ENCODE assay signal across 8 cellular contexts in the genomic region with DNA sequence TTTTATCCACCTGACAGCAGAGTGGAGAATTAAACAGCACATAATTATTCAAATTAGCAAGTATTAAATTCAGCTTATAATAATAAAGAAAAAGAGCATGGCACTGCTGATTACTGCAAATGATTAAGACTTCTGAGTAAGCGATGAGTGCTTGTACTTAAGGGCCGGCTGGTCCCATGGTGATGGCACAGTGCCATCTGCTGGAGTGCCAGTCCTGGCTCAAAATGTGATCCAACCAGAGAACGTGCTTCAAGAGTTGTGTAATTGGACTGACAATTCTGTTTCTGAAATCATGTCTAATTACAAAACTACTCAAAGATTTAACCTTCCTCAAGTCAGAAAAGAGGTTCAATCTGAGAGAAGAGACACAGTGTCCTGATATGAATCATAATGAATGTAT.
DNase-seq lines count a peak whose midpoint lies in the region; ATAC-seq and TF ChIP-seq lines count a peak whose summit lies in the region.

No MANE protein-coding gene starts in this region.

- intact Hi-C loops in vagina (cut with DNase I), result no loop called here

- no peak for ATAC-seq in activated T-cell treated with anti-CD3 and anti-CD28 coated beads, Interleukin-2, amount 50 U/mL, for 4 hours
- ATAC-seq in HG02642 (IDR thresholded peaks at IDR 0.05; ENCODE audit: poor library complexity, unreplicated experiment), result peak; percentile 67

- H3K4me1 ChIP-seq in vagina, result no peaks in the 10 kb centered on the region

- no peaks in the 10 kb centered on the region for H3K27me3 ChIP-seq in vagina

- no peak overlapping the region for H3K27ac ChIP-seq in vagina

- no peaks in the 10 kb centered on the region for H3K36me3 ChIP-seq in vagina

- H3K4me3 Mint-ChIP-seq in activated T-cell treated with anti-CD3 and anti-CD28 coated beads, Interleukin-2, amount 50 U/mL, for 4 hours, result no peak overlapping the region
- no peak overlapping the region for H3K4me3 Mint-ChIP-seq in T-helper 2 cell treated with Interferon-gamma antibody and Interleukin-4, amounts not matched to agents 5 μg/mL and 100 μg/mL, for 36 hours

- H3K27me3 Mint-ChIP-seq in activated T-cell treated with anti-CD3 and anti-CD28 coated beads, Interleukin-2, amount 50 U/mL, for 4 hours (ENCODE audit: low read depth), result no peaks in the 10 kb centered on the region
- no peaks in the 10 kb centered on the region for H3K27me3 Mint-ChIP-seq in T-helper 2 cell treated with Interferon-gamma antibody and Interleukin-4, amounts not matched to agents 5 μg/mL and 100 μg/mL, for 36 hours (ENCODE audit: low read depth)

- TF ChIP-seq CTCF in fibroblast of villous mesenchyme (IDR thresholded peaks at IDR 0.05; ENCODE audit: insufficient read depth, low read depth, low read length) (peak; percentile 50), vagina (IDR thresholded peaks at IDR 0.05) (no peak)

- H3K4me1 Mint-ChIP-seq in activated T-cell treated with anti-CD3 and anti-CD28 coated beads, Interleukin-2, amount 50 U/mL, for 4 hours (ENCODE audit: low read depth), result no peaks in the 10 kb centered on the region
- no peaks in the 10 kb centered on the region for H3K4me1 Mint-ChIP-seq in T-helper 2 cell treated with Interferon-gamma antibody and Interleukin-4, amounts not matched to agents 5 μg/mL and 100 μg/mL, for 36 hours (ENCODE audit: low read depth)

- DNase-seq in activated T-cell treated with anti-CD3 and anti-CD28 coated beads for 48 hours (ENCODE audit: low read depth) (peak; percentile 13), NCI-H1436 (lab: John Stamatoyannopoulos, UW) (peak; percentile 59), fibroblast of villous mesenchyme (ENCODE audit: low read depth) (peak; percentile 62), skeletal muscle cell (ENCODE audit: low read depth) (peak; percentile 36), vagina (ENCODE audit: extremely low spot score in 2 of 2) (no peak)
- DNase-seq in activated T-cell treated with anti-CD3 and anti-CD28 coated beads, Interleukin-2, amount 50 U/mL, for 4 hours, result no peak
- peak; percentile 6 for DNase-seq in T-helper 2 cell treated with Interferon-gamma antibody and Interleukin-4, amounts not matched to agents 5 μg/mL and 100 μg/mL, for 36 hours (ENCODE audit: low spot score)

- H3K36me3 Mint-ChIP-seq in activated T-cell treated with anti-CD3 and anti-CD28 coated beads, Interleukin-2, amount 50 U/mL, for 4 hours (ENCODE audit: insufficient read depth), result no peaks in the 10 kb centered on the region
- no peaks in the 10 kb centered on the region for H3K36me3 Mint-ChIP-seq in T-helper 2 cell treated with Interferon-gamma antibody and Interleukin-4, amounts not matched to agents 5 μg/mL and 100 μg/mL, for 36 hours (ENCODE audit: low read depth)

- no peaks in the 10 kb centered on the region for H3K9me3 Mint-ChIP-seq in activated T-cell treated with anti-CD3 and anti-CD28 coated beads, Interleukin-2, amount 50 U/mL, for 4 hours
- H3K9me3 Mint-ChIP-seq in T-helper 2 cell treated with Interferon-gamma antibody and Interleukin-4, amounts not matched to agents 5 μg/mL and 100 μg/mL, for 36 hours, result no peaks in the 10 kb centered on the region

- no peak overlapping the region for H3K27ac Mint-ChIP-seq in T-helper 2 cell treated with Interferon-gamma antibody and Interleukin-4, amounts not matched to agents 5 μg/mL and 100 μg/mL, for 36 hours

- no peaks in the 10 kb centered on the region for H3K9me3 ChIP-seq in vagina

- H3K4me3 ChIP-seq in fibroblast of villous mesenchyme (ENCODE audit: low read depth, low read length), result no peak overlapping the region
- no peak overlapping the region for H3K4me3 ChIP-seq in skeletal muscle cell (ENCODE audit: low read depth, low read length)
- H3K4me3 ChIP-seq in vagina, result no peak overlapping the region

- no peak for TF ChIP-seq POLR2A in vagina (IDR thresholded peaks at IDR 0.05)

Comparison
In these comparisons a context has a peak if more than half of its experiments do, and no peak if none do; other contexts are left out.
1. DNase-seq: peak in activated T-cell treated with anti-CD3 and anti-CD28 coated beads for 48 hours (single experiment), NCI-H1436 (single experiment), T-helper 2 cell treated with Interferon-gamma antibody and Interleukin-4, amounts not matched to agents 5 μg/mL and 100 μg/mL, for 36 hours (single experiment), fibroblast of villous mesenchyme (single experiment) and skeletal muscle cell (single experiment); none in activated T-cell treated with anti-CD3 and anti-CD28 coated beads, Interleukin-2, amount 50 U/mL, for 4 hours (single experiment) and vagina (0 of 2).